9 cellular contexts compared by ENCODE assay signal in genomic region chr7:74027683-74028320, GRCh38. TPM values are rescaled to one million over a fixed set of nuclear protein-coding genes. Genes with fewer than 3 reads are reported as not detected.
DNase-seq lines count a peak whose midpoint lies in the region; ATAC-seq and TF ChIP-seq lines count a peak whose summit lies in the region.
"Had no signal": no experiment of that assay in that cellular context is flagged by ENCODE, and none has a peak within 500 bp of the region (broad histone marks: within the 10 kb centered on the region; RNA-seq: fewer than 3 reads in every experiment).

TSS of gene ELN (plus strand) at chr7:74028173. CDS start at chr7:74028188, 15 bp downstream.

- H3K4me1 ChIP-seq in fibroblast of lung (ENCODE audit: control insufficient read depth, extremely low read depth, insufficient read depth, low read length) (peaks cover 29% of the 10 kb centered on the region), muscle layer of duodenum (ENCODE audit: control insufficient read depth in 1 of 2, insufficient read depth in 2 of 2, low read length in 2 of 2) (peaks cover 4 to 65% of the 10 kb centered on the region in 2 donors), upper lobe of right lung (peaks cover 31% of the 10 kb centered on the region)

- H3K36me3 ChIP-seq in fibroblast of lung (ENCODE audit: control insufficient read depth, insufficient read depth, low read length), result no peaks in the 10 kb centered on the region
- no peaks in the 10 kb centered on the region for H3K36me3 ChIP-seq in muscle layer of duodenum (ENCODE audit: control insufficient read depth in 1 of 2, insufficient read depth in 2 of 2, low read length in 2 of 2)
- H3K36me3 ChIP-seq in upper lobe of right lung, result no peaks in the 10 kb centered on the region

- H3K4me1 Mint-ChIP-seq in activated CD8-positive, alpha-beta T cell treated with anti-CD3 and anti-CD28 coated beads, Interleukin-2, amount 10 ng/mL, durations not matched to agents 7 days and 5 days (ENCODE audit: low read depth), result no peaks in the 10 kb centered on the region

- ATAC-seq in upper lobe of right lung, result peak; percentile 65
- no peak for ATAC-seq in activated CD8-positive, alpha-beta T cell treated with anti-CD3 and anti-CD28 coated beads, Interleukin-2, amount 10 ng/mL, durations not matched to agents 7 days and 5 days

- H3K27me3 ChIP-seq in fibroblast of lung (ENCODE audit: control insufficient read depth, insufficient read depth, low read length), result peaks cover 10% of the 10 kb centered on the region
- H3K27me3 ChIP-seq in muscle layer of duodenum (ENCODE audit: low read depth, low read length), result no peaks in the 10 kb centered on the region
- H3K27me3 ChIP-seq in upper lobe of right lung, result peaks cover 5% of the 10 kb centered on the region

- in situ Hi-C loops in ACHN (cut with HindIII; ENCODE audit: low pct_ligation_motif_present, low pct_unique_long_range_greater_than_20kb, low sequenced_read_pairs), result no loop called here

- H3K9me3 ChIP-seq in fibroblast of lung (ENCODE audit: control insufficient read depth, insufficient read depth, low read depth, low read length) (no peaks in the 10 kb centered on the region), muscle layer of duodenum (ENCODE audit: control insufficient read depth in 1 of 2, low read length in 2 of 2) (no peaks in the 10 kb centered on the region), upper lobe of right lung (no peaks in the 10 kb centered on the region)

- H3K27ac Mint-ChIP-seq in activated CD8-positive, alpha-beta T cell treated with anti-CD3 and anti-CD28 coated beads, Interleukin-2, amount 10 ng/mL, durations not matched to agents 7 days and 5 days, result no peak within 1 kb of the TSS

- H3K79me2 ChIP-seq in fibroblast of lung (ENCODE audit: control insufficient read depth, insufficient read depth, low read length), result no peaks in the 10 kb centered on the region

- no peaks in the 10 kb centered on the region for H4K20me1 ChIP-seq in fibroblast of lung (ENCODE audit: control insufficient read depth, extremely low read depth, insufficient read depth, low read length)

- H2AFZ ChIP-seq in fibroblast of lung (ENCODE audit: low read length), result peak within 1 kb of the TSS; percentile 40

- H3K4me2 ChIP-seq in fibroblast of lung (ENCODE audit: extremely low read depth, insufficient read depth, low read length), result peak within 1 kb of the TSS; percentile 60

- CTCF ChIA-PET in activated CD8-positive, alpha-beta T cell treated with anti-CD3 and anti-CD28 coated beads, Interleukin-2, amount 10 ng/mL, durations not matched to agents 7 days and 5 days (lab: Charles Lee), result no interaction called here

- peak within 1 kb of the TSS; percentile 54 for H3K9ac ChIP-seq in fibroblast of lung (ENCODE audit: insufficient read depth, low read length)

- intact Hi-C loops in upper lobe of right lung (cut with DNase I), result loop anchor here (10.0 kb wide), 1 partner anchor 163 kb away; the partner anchor contains the start of gene TMEM270

- no peaks in the 10 kb centered on the region for H3K36me3 Mint-ChIP-seq in activated CD8-positive, alpha-beta T cell treated with anti-CD3 and anti-CD28 coated beads, Interleukin-2, amount 10 ng/mL, durations not matched to agents 7 days and 5 days (ENCODE audit: low read depth)

- H3K9me3 Mint-ChIP-seq in activated CD8-positive, alpha-beta T cell treated with anti-CD3 and anti-CD28 coated beads, Interleukin-2, amount 10 ng/mL, durations not matched to agents 7 days and 5 days (ENCODE audit: insufficient read depth), result no peaks in the 10 kb centered on the region

- no peak within 1 kb of the TSS for H3K27ac ChIP-seq in fibroblast of lung (ENCODE audit: insufficient read depth, low read length)
- no peak within 1 kb of the TSS for H3K27ac ChIP-seq in muscle layer of duodenum (ENCODE audit: low read length)
- H3K27ac ChIP-seq in upper lobe of right lung, result peak within 1 kb of the TSS; percentile 87

- POLR2A ChIA-PET in activated CD8-positive, alpha-beta T cell treated with anti-CD3 and anti-CD28 coated beads, Interleukin-2, amount 10 ng/mL, durations not matched to agents 7 days and 5 days (lab: Charles Lee), result no interaction called here

- TF ChIP-seq CTCF in fibroblast of lung (conservative IDR thresholded peaks at IDR 0.05 in 1 of 2, IDR thresholded peaks at IDR 0.05 in 1 of 2; ENCODE audit: low read depth in 1 of 2, low read length in 2 of 2), result no peak
- no peak for TF ChIP-seq CTCF in upper lobe of right lung (IDR thresholded peaks at IDR 0.05)

- H3K4me3 ChIP-seq in fibroblast of lung (replicated peaks in 1 of 4; ENCODE audit: control extremely low read depth in 1 of 4, insufficient read depth in 1 of 4, low read depth in 3 of 4, low read length in 4 of 4), result peak within 1 kb of the TSS in 1 of 4 experiments; percentile 57
- peak within 1 kb of the TSS; percentile 61 to 70 for H3K4me3 ChIP-seq in muscle layer of duodenum (ENCODE audit: low read depth in 1 of 2, low read length in 2 of 2)
- H3K4me3 ChIP-seq in upper lobe of right lung, result peak within 1 kb of the TSS; percentile 61

- H3K27me3 Mint-ChIP-seq in activated CD8-positive, alpha-beta T cell treated with anti-CD3 and anti-CD28 coated beads, Interleukin-2, amount 10 ng/mL, durations not matched to agents 7 days and 5 days (ENCODE audit: low read depth), result peaks cover 47% of the 10 kb centered on the region

- H3K4me3 Mint-ChIP-seq in activated CD8-positive, alpha-beta T cell treated with anti-CD3 and anti-CD28 coated beads, Interleukin-2, amount 10 ng/mL, durations not matched to agents 7 days and 5 days, result no peak within 1 kb of the TSS

- DNase-seq in DMS53 (lab: John Stamatoyannopoulos, UW), result peak; percentile 52
- DNase-seq in DMS53 treated with DMSO at 0.1 percent for 48 hours (lab: John Stamatoyannopoulos, UW; ENCODE audit: unreplicated experiment), result no peak
- peak; percentile 60 to 89 for DNase-seq in fibroblast of lung (ENCODE audit: low read depth in 2 of 2)
- peak; percentile 83 for DNase-seq in upper lobe of right lung
- no peak for DNase-seq in activated CD8-positive, alpha-beta T cell treated with anti-CD3 and anti-CD28 coated beads, Interleukin-2, amount 10 ng/mL, durations not matched to agents 7 days and 5 days
- DNase-seq in ACHN, result no peak
- no peak for DNase-seq in NCI-H2081 treated with DMSO at 0.1 percent for 48 hours (lab: John Stamatoyannopoulos, UW)
- DNase-seq: activated CD4-positive, alpha-beta T cell treated with anti-CD3 and anti-CD28 coated beads for 48 hours had no signal

RNA-seq across cellular contexts. Expression of gene ELN, which starts in this region (rescaled TPM):
- total RNA-seq in fibroblast of lung (2.1 and 6.4 TPM in 2 replicates), upper lobe of right lung (231 TPM)
- 1.9 and 11.0 TPM in 2 replicates for polyA plus RNA-seq in fibroblast of lung
- 2.8 and 16.3 TPM in 2 replicates for polyA plus RNA-seq in fibroblast of lung (2012)
- 3.0 and 11.0 TPM in 2 replicates for polyA minus RNA-seq in fibroblast of lung (ENCODE audit: low replicate concordance)
- not detected for total RNA-seq in activated CD8-positive, alpha-beta T cell treated with anti-CD3 and anti-CD28 coated beads, Interleukin-2, amount 10 ng/mL, durations not matched to agents 7 days and 5 days

Comparison
In these comparisons a context has a peak if more than half of its experiments do, and no peak if none do; other contexts are left out.
1. RNA of gene ELN (total RNA-seq): 231 TPM in upper lobe of right lung (single experiment); 2.1 to 6.4 TPM in fibroblast of lung and not detected in activated CD8-positive, alpha-beta T cell treated with anti-CD3 and anti-CD28 coated beads, Interleukin-2, amount 10 ng/mL, durations not matched to agents 7 days and 5 days; every median in the first group is over 10 times any median in the second.
2. DNase-seq: peak in DMS53 (single experiment), fibroblast of lung (2 of 2) and upper lobe of right lung (single experiment); none in DMS53 treated with DMSO at 0.1 percent for 48 hours (single experiment), activated CD8-positive, alpha-beta T cell treated with anti-CD3 and anti-CD28 coated beads, Interleukin-2, amount 10 ng/mL, durations not matched to agents 7 days and 5 days (single experiment), ACHN (single experiment) and NCI-H2081 treated with DMSO at 0.1 percent for 48 hours (single experiment).